In the genomic region with DNA sequence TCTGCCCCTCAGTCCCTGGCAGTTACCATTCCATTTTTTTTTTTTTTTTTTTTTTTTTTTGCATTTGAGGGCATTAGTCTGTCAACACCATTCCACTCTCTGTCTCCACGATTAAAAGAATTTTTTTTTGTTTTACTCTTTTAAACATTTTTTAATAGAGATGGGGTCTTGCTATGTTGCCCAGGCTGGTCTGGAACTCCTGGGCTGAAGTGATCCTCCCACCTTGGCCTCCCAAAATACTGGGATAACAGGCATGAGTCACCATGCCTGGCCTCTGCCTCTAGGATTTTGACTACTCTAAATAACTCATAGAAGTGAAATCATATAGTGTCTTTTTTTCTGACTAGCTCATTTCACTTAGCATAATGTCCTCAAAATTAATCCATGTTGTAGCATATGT, we compare ENCODE assay signal across 28 cellular contexts. TPM values are rescaled to one million over a fixed set of nuclear protein-coding genes. Genes with fewer than 3 reads are reported as not detected.
"Had no signal": no experiment of that assay in that cellular context is flagged by ENCODE, and none has a peak within 500 bp of the region (broad histone marks: within the 10 kb centered on the region; RNA-seq: fewer than 3 reads in every experiment).

No MANE protein-coding gene starts in this region.

- H3K27me3 ChIP-seq: dorsolateral prefrontal cortex, gastrocnemius medialis, neutrophil, pancreas, sigmoid colon, tibial artery, upper lobe of right lung, uterus had no signal

- DNase-seq: dorsolateral prefrontal cortex; effector CD4-positive, alpha-beta T cell; foreskin fibroblast; gastrocnemius medialis; naive B cell; stimulated activated CD4-positive, alpha-beta T cell treated with anti-CD3 and anti-CD28 coated beads, Interleukin-2, amount 100 ng/mL, for 24 hours; stimulated activated CD4-positive, alpha-beta T cell treated with anti-CD3 and anti-CD28 coated beads, Interleukin-4, amount 100 ng/mL, for 24 hours; stimulated activated naive CD4-positive, alpha-beta T cell treated with Interleukin-2 at 50 U/mL for 16 hours; stomach; upper lobe of right lung; uterus had no signal

- H3K4me1 ChIP-seq: gastrocnemius medialis, pancreas, sigmoid colon, stomach, tibial artery, upper lobe of right lung, uterus had no signal

- H3K27ac ChIP-seq: dorsolateral prefrontal cortex, epithelial cell of prostate, gastrocnemius medialis, neutrophil, pancreas, sigmoid colon, stomach, tibial artery, upper lobe of right lung, uterus had no signal

- H3K9me3 ChIP-seq: gastrocnemius medialis, mucosa of descending colon, neutrophil, pancreas, sigmoid colon, tibial artery, upper lobe of right lung, uterus had no signal

- FAIRE-seq: kidney had no signal

- H3K4me3 ChIP-seq: dorsolateral prefrontal cortex, gastrocnemius medialis, lung, mucosa of descending colon, pancreas, sigmoid colon, stomach, tibial artery, upper lobe of right lung, uterus had no signal

- ATAC-seq: esophagus mucosa; gastrocnemius medialis; left lobe of liver; natural killer cell treated with Interleukin-12 subunit alpha and Interleukin-12 subunit beta and Interleukin-15 and Interleukin-18, amount 100 ng/mL, for 72 hours; stimulated activated effector memory CD8-positive, alpha-beta T cell treated with anti-CD3 and anti-CD28 coated beads, Interleukin-12 subunit alpha, Interleukin-12 subunit beta, amount 100 ng/mL, for 72 hours; upper lobe of right lung had no signal

- H3K36me3 ChIP-seq: gastrocnemius medialis, neutrophil, pancreas, sigmoid colon, stomach, tibial artery, upper lobe of right lung, uterus had no signal

RNA-seq across cellular contexts. Expression of a gene that starts 16.5 kb away (rescaled TPM):
- total RNA-seq: glomerular endothelial cell; natural killer cell treated with Interleukin-12 subunit alpha and Interleukin-12 subunit beta and Interleukin-15 and Interleukin-18, amount 100 ng/mL, for 72 hours; posterior vena cava; subcutaneous adipose tissue; temporal lobe had no signal

RNA-seq across cellular contexts. Expression of a gene that starts 44.2 kb away (rescaled TPM):
- total RNA-seq: natural killer cell treated with Interleukin-12 subunit alpha and Interleukin-12 subunit beta and Interleukin-15 and Interleukin-18, amount 100 ng/mL, for 72 hours; skeletal muscle tissue had no signal

RNA-seq across cellular contexts. Expression of a gene that starts 55.7 kb away (rescaled TPM):
- total RNA-seq: natural killer cell treated with Interleukin-12 subunit alpha and Interleukin-12 subunit beta and Interleukin-15 and Interleukin-18, amount 100 ng/mL, for 72 hours had no signal
